Comparison of ENCODE assay signal across 27 cellular contexts in the genomic region with DNA sequence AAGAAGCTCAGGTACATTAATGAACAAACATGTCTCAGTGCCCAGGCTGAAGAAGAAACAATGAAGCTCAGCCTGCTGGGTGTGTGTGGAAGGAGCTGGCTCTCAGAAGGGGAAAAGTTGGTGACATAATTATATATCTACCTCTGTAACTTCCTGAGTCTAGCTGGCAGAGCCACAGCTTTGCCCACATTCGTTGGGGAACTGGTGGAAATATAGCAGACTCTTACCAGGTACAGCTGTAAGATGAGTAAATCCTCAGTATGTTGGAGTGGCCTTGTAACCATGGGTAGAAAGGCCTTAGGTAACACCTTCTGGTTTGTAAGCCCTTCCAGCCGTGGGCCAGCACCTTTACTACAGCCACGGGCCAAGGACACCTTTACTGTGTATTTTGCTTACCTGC. TPM values are rescaled to one million over a fixed set of nuclear protein-coding genes. Genes with fewer than 3 reads are reported as not detected.
DNase-seq lines count a peak whose midpoint lies in the region; ATAC-seq and TF ChIP-seq lines count a peak whose summit lies in the region.
"Had no signal": no experiment of that assay in that cellular context is flagged by ENCODE, and none has a peak within 500 bp of the region (broad histone marks: within the 10 kb centered on the region; RNA-seq: fewer than 3 reads in every experiment).

No MANE protein-coding gene starts in this region.

- no peaks in the 10 kb centered on the region for H4K20me1 ChIP-seq in Loucy (ENCODE audit: insufficient read depth, low read length, poor library complexity, severe bottlenecking)

- H3K9ac ChIP-seq in Loucy (ENCODE audit: low read depth, low read length, poor library complexity, severe bottlenecking) = no peak overlapping the region

- no peak overlapping the region for H3K4me3 ChIP-seq in Loucy (ENCODE audit: low read length, poor library complexity, severe bottlenecking)
- H3K4me3 ChIP-seq in breast epithelium = no peak overlapping the region
- H3K4me3 ChIP-seq: ascending aorta, HAP-1, PC-9, transverse colon had no signal

- H3K4me3 Mint-ChIP-seq in stimulated activated effector memory CD8-positive, alpha-beta T cell treated with anti-CD3 and anti-CD28 coated beads, Interleukin-12 subunit alpha, Interleukin-12 subunit beta, amount 100 ng/mL, for 72 hours = no peak overlapping the region
- H3K4me3 Mint-ChIP-seq in HFFc6 = no peak overlapping the region
- H3K4me3 Mint-ChIP-seq: activated naive CD4-positive, alpha-beta T cell treated with anti-CD3 and anti-CD28 coated beads for 36 hours; immature natural killer cell; mesothelial cell of epicardium; naive thymus-derived CD8-positive, alpha-beta T cell had no signal

- H3K9me3 ChIP-seq in Loucy (ENCODE audit: insufficient read depth, low read depth, low read length) = no peaks in the 10 kb centered on the region
- H3K9me3 ChIP-seq in breast epithelium = no peaks in the 10 kb centered on the region
- H3K9me3 ChIP-seq: ascending aorta, HAP-1, transverse colon had no signal

- TF ChIP-seq CTCF in Loucy (conservative IDR thresholded peaks at IDR 0.05; ENCODE audit: low read length) (no peak), breast epithelium (IDR thresholded peaks at IDR 0.05) (no peak), omental fat pad (IDR thresholded peaks at IDR 0.05) (no peak), HFFc6 (IDR thresholded peaks at IDR 0.05) (no peak)

- no peaks in the 10 kb centered on the region for H3K9me3 Mint-ChIP-seq in stimulated activated effector memory CD8-positive, alpha-beta T cell treated with anti-CD3 and anti-CD28 coated beads, Interleukin-12 subunit alpha, Interleukin-12 subunit beta, amount 100 ng/mL, for 72 hours
- no peaks in the 10 kb centered on the region for H3K9me3 Mint-ChIP-seq in HFFc6
- H3K9me3 Mint-ChIP-seq: immature natural killer cell had no signal

- H3K27ac ChIP-seq in breast epithelium = peak overlapping the region; percentile 80 to 88
- H3K27ac ChIP-seq: ascending aorta, PC-9, transverse colon had no signal

- H2AFZ ChIP-seq in Loucy (ENCODE audit: low read length) = peak overlapping the region; percentile 47
- H2AFZ ChIP-seq: PC-9 had no signal

- H3K9me2 ChIP-seq in Loucy (replicated peaks; ENCODE audit: low read depth, low read length) = no peaks in the 10 kb centered on the region

- no peaks in the 10 kb centered on the region for H3K79me2 ChIP-seq in Loucy (ENCODE audit: insufficient read depth, low read length)

- peak; percentile 72 to 74 for DNase-seq in AML-193 (lab: John Stamatoyannopoulos, UW)
- no peak for DNase-seq in breast epithelium (ENCODE audit: low spot score in 2 of 2)
- DNase-seq in omental fat pad (ENCODE audit: low spot score) = no peak
- DNase-seq in stimulated activated effector memory CD8-positive, alpha-beta T cell treated with anti-CD3 and anti-CD28 coated beads, Interleukin-12 subunit alpha, Interleukin-12 subunit beta, amount 100 ng/mL, for 72 hours (ENCODE audit: low spot score in 2 of 2) = no peak
- DNase-seq in HFFc6 = no peak
- no peak for DNase-seq in NCI-H187 (lab: John Stamatoyannopoulos, UW)
- DNase-seq in activated naive CD4-positive, alpha-beta T cell treated with anti-CD3 and anti-CD28 coated beads, Interleukin-2, amount 50 U/mL, for 16 hours = no peak
- DNase-seq: activated naive CD4-positive, alpha-beta T cell treated with anti-CD3 and anti-CD28 coated beads for 36 hours; activated T-cell treated with anti-CD3 and anti-CD28 coated beads, Interleukin-2, amount 50 U/mL, for 1 hour; cerebellar nuclear complex; erythroblast; foreskin melanocyte; hippocampal formation; immature natural killer cell; naive thymus-derived CD8-positive, alpha-beta T cell; NCI-H1417; NCI-H2107; NCI-H446 treated with DMSO at 0.1 percent for 48 hours; PC-9; retina; SHP77 treated with DMSO at 0.1 percent for 48 hours had no signal

- no peak for TF ChIP-seq POLR2A in breast epithelium (IDR thresholded peaks at IDR 0.05)

- H3K36me3 Mint-ChIP-seq in stimulated activated effector memory CD8-positive, alpha-beta T cell treated with anti-CD3 and anti-CD28 coated beads, Interleukin-12 subunit alpha, Interleukin-12 subunit beta, amount 100 ng/mL, for 72 hours = no peaks in the 10 kb centered on the region
- no peaks in the 10 kb centered on the region for H3K36me3 Mint-ChIP-seq in HFFc6 (ENCODE audit: low read depth)
- H3K36me3 Mint-ChIP-seq: immature natural killer cell; mesothelial cell of epicardium; naive thymus-derived CD8-positive, alpha-beta T cell had no signal

- intact Hi-C loops in breast epithelium (cut with DNase I; ENCODE audit: low total_unique reads) = no loop called here

- no peaks in the 10 kb centered on the region for H3K36me3 ChIP-seq in Loucy (ENCODE audit: insufficient read depth, low read length)
- no peaks in the 10 kb centered on the region for H3K36me3 ChIP-seq in breast epithelium
- H3K36me3 ChIP-seq: ascending aorta, HAP-1, transverse colon had no signal

- no peaks in the 10 kb centered on the region for H3F3A ChIP-seq in Loucy (ENCODE audit: low read depth)

- ATAC-seq in omental fat pad (ENCODE audit: low FRiP score) = peak; percentile 8
- no peak for ATAC-seq in stimulated activated effector memory CD8-positive, alpha-beta T cell treated with anti-CD3 and anti-CD28 coated beads, Interleukin-12 subunit alpha, Interleukin-12 subunit beta, amount 100 ng/mL, for 72 hours
- ATAC-seq: activated CD4-positive, CD25-positive, alpha-beta regulatory T cell treated with anti-CD3 and anti-CD28 coated beads, Interleukin-2, amount 50 U/mL, for 24 hours; naive thymus-derived CD8-positive, alpha-beta T cell had no signal

- H3K4me1 ChIP-seq in Loucy (ENCODE audit: insufficient read depth, low read length, poor library complexity, severe bottlenecking) (peaks cover 8% of the 10 kb centered on the region), breast epithelium (peaks cover 0 to 10% of the 10 kb centered on the region in 2 donors)
- H3K4me1 ChIP-seq: ascending aorta, HAP-1 had no signal

- H3K27me3 ChIP-seq in Loucy (ENCODE audit: insufficient read depth, low read length, poor library complexity, severe bottlenecking) = no peaks in the 10 kb centered on the region
- no peaks in the 10 kb centered on the region for H3K27me3 ChIP-seq in breast epithelium
- H3K27me3 ChIP-seq: ascending aorta, transverse colon had no signal

- H3K4me1 Mint-ChIP-seq in stimulated activated effector memory CD8-positive, alpha-beta T cell treated with anti-CD3 and anti-CD28 coated beads, Interleukin-12 subunit alpha, Interleukin-12 subunit beta, amount 100 ng/mL, for 72 hours = peaks cover 12% of the 10 kb centered on the region
- H3K4me1 Mint-ChIP-seq in HFFc6 (ENCODE audit: low read depth) = peaks cover 9% of the 10 kb centered on the region; the same call in 1 of the 2 replicates

- H3K4me2 ChIP-seq in Loucy (ENCODE audit: low read depth, low read length, poor library complexity, severe bottlenecking) = no peak overlapping the region
- H3K4me2 ChIP-seq: PC-9 had no signal

- H3K27me3 Mint-ChIP-seq in HFFc6 (ENCODE audit: insufficient read depth) = peaks cover 2% of the 10 kb centered on the region
- H3K27me3 Mint-ChIP-seq: naive thymus-derived CD8-positive, alpha-beta T cell had no signal

- H3K27ac Mint-ChIP-seq in stimulated activated effector memory CD8-positive, alpha-beta T cell treated with anti-CD3 and anti-CD28 coated beads, Interleukin-12 subunit alpha, Interleukin-12 subunit beta, amount 100 ng/mL, for 72 hours = no peak overlapping the region
- H3K27ac Mint-ChIP-seq in HFFc6 = no peak overlapping the region; the same call in 1 of the 2 replicates
- H3K27ac Mint-ChIP-seq: activated naive CD4-positive, alpha-beta T cell treated with anti-CD3 and anti-CD28 coated beads for 36 hours; immature natural killer cell; mesothelial cell of epicardium had no signal

RNA-seq across cellular contexts. Expression of a gene that starts 29.9 kb away (rescaled TPM):
- total RNA-seq in breast epithelium (100 to 1,000 TPM; 221 to 290 (median 230) TPM), omental fat pad (100 to 1,000 TPM; 179 to 395 (median 279) TPM)
- total RNA-seq in HFFc6 (2021; fragmentation: NEBNext Ultra II Directional; extraction: Animal tissue kit (Norgen Biotek cat#: 25700)) = 10 to 100 TPM; 42.2 to 63.2 (median 52.8) TPM

Comparison
In these comparisons a context has a peak if more than half of its experiments do, and no peak if none do; other contexts are left out.
1. DNase-seq: peak in AML-193 (2 of 2); none in breast epithelium (0 of 2), omental fat pad (single experiment), stimulated activated effector memory CD8-positive, alpha-beta T cell treated with anti-CD3 and anti-CD28 coated beads, Interleukin-12 subunit alpha, Interleukin-12 subunit beta, amount 100 ng/mL, for 72 hours (0 of 2), HFFc6 (single experiment), NCI-H187 (0 of 2) and activated naive CD4-positive, alpha-beta T cell treated with anti-CD3 and anti-CD28 coated beads, Interleukin-2, amount 50 U/mL, for 16 hours (single experiment).